In genomic region chr6:33975631-33976424, GRCh38 we compare ENCODE assay signal across 19 cellular contexts.
DNase-seq lines count a peak whose midpoint lies in the region; ATAC-seq and TF ChIP-seq lines count a peak whose summit lies in the region.
"Had no signal": no experiment of that assay in that cellular context is flagged by ENCODE, and none has a peak within 500 bp of the region (broad histone marks: within the 10 kb centered on the region; RNA-seq: fewer than 3 reads in every experiment).

No MANE protein-coding gene starts in this region.

- no peaks in the 10 kb centered on the region for H3K27me3 ChIP-seq in colonic mucosa
- H3K27me3 ChIP-seq in upper lobe of right lung = peaks cover 37% of the 10 kb centered on the region
- H3K27me3 ChIP-seq: MG63 had no signal

- H3K4me3 Mint-ChIP-seq in activated naive CD4-positive, alpha-beta T cell treated with anti-CD3 and anti-CD28 coated beads, Interleukin-2, amount 50 U/mL, for 24 hours = peak overlapping the region; percentile 30
- H3K4me3 Mint-ChIP-seq: neural crest cell; stimulated activated effector memory CD8-positive, alpha-beta T cell treated with anti-CD3 and anti-CD28 coated beads, Interleukin-12 subunit alpha, Interleukin-12 subunit beta, amount 100 ng/mL, for 72 hours had no signal

- peaks cover 6% of the 10 kb centered on the region for H3K4me1 Mint-ChIP-seq in activated naive CD4-positive, alpha-beta T cell treated with anti-CD3 and anti-CD28 coated beads, Interleukin-2, amount 50 U/mL, for 24 hours
- H3K4me1 Mint-ChIP-seq: neural crest cell had no signal

- no peak for DNase-seq in activated naive CD4-positive, alpha-beta T cell treated with Interleukin-2 at 50 U/mL for 16 hours
- DNase-seq in colonic mucosa = peak; percentile 36
- DNase-seq in left colon = peak; percentile 24 to 29
- peak; percentile 52 for DNase-seq in upper lobe of right lung
- DNase-seq in NCI-H345 treated with DMSO at 0.1 percent for 48 hours (lab: John Stamatoyannopoulos, UW; ENCODE audit: unreplicated experiment) = no peak
- DNase-seq: activated naive CD4-positive, alpha-beta T cell treated with anti-CD3 and anti-CD28 coated beads, Interleukin-2, amount 50 U/mL, for 16 hours; brain microvascular endothelial cell; effector CD4-positive, alpha-beta T cell; hippocampal formation; mammary epithelial cell; MG63; NCI-H2171; PC-3; transverse colon had no signal

- H3K4me3 ChIP-seq in colonic mucosa (peak overlapping the region; percentile 10), upper lobe of right lung (no peak overlapping the region)
- H3K4me3 ChIP-seq: MG63 had no signal

- no peaks in the 10 kb centered on the region for H3K4me1 ChIP-seq in colonic mucosa
- no peaks in the 10 kb centered on the region for H3K4me1 ChIP-seq in upper lobe of right lung

- H3K9ac ChIP-seq in colonic mucosa (ENCODE audit: low read depth in 2 of 2, low read length in 2 of 2) = no peak overlapping the region

- no peak overlapping the region for H3K27ac Mint-ChIP-seq in activated naive CD4-positive, alpha-beta T cell treated with anti-CD3 and anti-CD28 coated beads, Interleukin-2, amount 50 U/mL, for 24 hours

- TF ChIP-seq CTCF in colonic mucosa (IDR thresholded peaks at IDR 0.05) = no peak
- TF ChIP-seq CTCF in upper lobe of right lung (IDR thresholded peaks at IDR 0.05) = no peak

- H3K27ac ChIP-seq in colonic mucosa (no peak overlapping the region), upper lobe of right lung (no peak overlapping the region)
- H3K27ac ChIP-seq: brain microvascular endothelial cell had no signal

- ATAC-seq in left colon = no peak
- no peak for ATAC-seq in upper lobe of right lung
- ATAC-seq in HG02885 (IDR thresholded peaks at IDR 0.05; ENCODE audit: poor library complexity, unreplicated experiment) = no peak
- ATAC-seq in HG03432 (IDR thresholded peaks at IDR 0.05; ENCODE audit: unreplicated experiment) = no peak
- ATAC-seq: PC-3; stimulated activated effector memory CD8-positive, alpha-beta T cell treated with anti-CD3 and anti-CD28 coated beads, Interleukin-12 subunit alpha, Interleukin-12 subunit beta, amount 100 ng/mL, for 72 hours had no signal

- H3K36me3 ChIP-seq in colonic mucosa = no peaks in the 10 kb centered on the region
- H3K36me3 ChIP-seq in upper lobe of right lung = no peaks in the 10 kb centered on the region
- H3K36me3 ChIP-seq: brain microvascular endothelial cell, MG63, transverse colon had no signal

- no peaks in the 10 kb centered on the region for H3K9me3 Mint-ChIP-seq in activated naive CD4-positive, alpha-beta T cell treated with anti-CD3 and anti-CD28 coated beads, Interleukin-2, amount 50 U/mL, for 24 hours
- H3K9me3 Mint-ChIP-seq: stimulated activated effector memory CD8-positive, alpha-beta T cell treated with anti-CD3 and anti-CD28 coated beads, Interleukin-12 subunit alpha, Interleukin-12 subunit beta, amount 100 ng/mL, for 72 hours had no signal

- intact Hi-C loops in colonic mucosa (cut with DNase I) (no loop called here), left colon (cut with DNase I, micrococcal nuclease) (no loop called here), upper lobe of right lung (cut with DNase I) (no loop called here)

- H3K36me3 Mint-ChIP-seq in activated naive CD4-positive, alpha-beta T cell treated with anti-CD3 and anti-CD28 coated beads, Interleukin-2, amount 50 U/mL, for 24 hours = no peaks in the 10 kb centered on the region
- H3K36me3 Mint-ChIP-seq: stimulated activated effector memory CD8-positive, alpha-beta T cell treated with anti-CD3 and anti-CD28 coated beads, Interleukin-12 subunit alpha, Interleukin-12 subunit beta, amount 100 ng/mL, for 72 hours had no signal

- peaks cover 10% of the 10 kb centered on the region for H3K27me3 Mint-ChIP-seq in activated naive CD4-positive, alpha-beta T cell treated with anti-CD3 and anti-CD28 coated beads, Interleukin-2, amount 50 U/mL, for 24 hours

- H3K9me3 ChIP-seq in colonic mucosa (no peaks in the 10 kb centered on the region), upper lobe of right lung (no peaks in the 10 kb centered on the region)

Comparison
In these comparisons a context has a peak if more than half of its experiments do, and no peak if none do; other contexts are left out.
1. DNase-seq: peak in colonic mucosa (single experiment), left colon (2 of 2) and upper lobe of right lung (single experiment); none in activated naive CD4-positive, alpha-beta T cell treated with Interleukin-2 at 50 U/mL for 16 hours (single experiment) and NCI-H345 treated with DMSO at 0.1 percent for 48 hours (single experiment).